ENCODE assay signal across 1 cellular context in the genomic region with DNA sequence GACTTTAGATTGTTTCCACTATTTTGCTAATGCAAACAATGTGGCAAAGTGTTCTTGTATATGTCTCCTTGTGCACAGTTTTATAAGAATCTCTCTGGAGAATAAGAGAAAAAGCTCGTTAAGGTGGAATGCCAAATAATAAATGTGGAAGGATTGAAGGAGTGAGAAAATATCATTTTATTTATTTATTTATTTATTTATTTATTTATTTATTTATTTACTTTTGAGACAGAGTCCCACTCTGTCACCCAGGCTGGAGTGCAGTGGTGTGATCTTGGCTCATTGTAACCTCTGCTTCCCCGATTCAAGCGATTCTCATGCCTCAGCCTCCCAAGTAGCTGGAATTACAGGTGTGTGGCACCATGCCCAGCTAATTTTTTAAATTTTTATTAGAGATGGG. TPM values are rescaled to one million over a fixed set of nuclear protein-coding genes. Genes with fewer than 3 reads are reported as not detected.
"Had no signal": no experiment of that assay in that cellular context is flagged by ENCODE, and none has a peak within 500 bp of the region (broad histone marks: within the 10 kb centered on the region; RNA-seq: fewer than 3 reads in every experiment).

No MANE protein-coding gene starts in this region.

RNA-seq across cellular contexts. Expression of gene GPAT3, which starts 40.3 kb away (rescaled TPM):
- polyA plus RNA-seq: IgD-negative memory B cell had no signal
